Comparison of ENCODE assay signal across 13 cellular contexts in genomic region chr19:18443406-18443805, GRCh38. TPM values are rescaled to one million over a fixed set of nuclear protein-coding genes. Genes with fewer than 3 reads are reported as not detected.
"Had no signal": no experiment of that assay in that cellular context is flagged by ENCODE, and none has a peak within 500 bp of the region (broad histone marks: within the 10 kb centered on the region; RNA-seq: fewer than 3 reads in every experiment).

No MANE protein-coding gene starts in this region.

- H3K27ac ChIP-seq: adrenal gland, neutrophil, SK-N-MC, tibial artery had no signal

- H3K27me3 ChIP-seq: adrenal gland, tibial artery had no signal

- H3K4me3 ChIP-seq: adrenal gland, SK-N-MC, smooth muscle cell, tibial artery had no signal

- H3K4me3 Mint-ChIP-seq: activated naive CD4-positive, alpha-beta T cell treated with anti-CD3 and anti-CD28 coated beads for 36 hours had no signal

- H3K27ac Mint-ChIP-seq: activated naive CD4-positive, alpha-beta T cell treated with anti-CD3 and anti-CD28 coated beads for 36 hours had no signal

- H3K4me2 ChIP-seq: smooth muscle cell had no signal

- DNase-seq: activated CD8-positive, alpha-beta memory T cell treated with anti-CD3 and anti-CD28 coated beads, Interleukin-2, amount 50 U/mL, for 48 hours; activated naive CD4-positive, alpha-beta T cell treated with anti-CD3 and anti-CD28 coated beads for 36 hours; adrenal gland; central memory CD4-positive, alpha-beta T cell; effector memory CD4-positive, alpha-beta T cell; retina; T-helper 1 cell; tibial artery had no signal

- ATAC-seq: activated CD4-positive, CD25-positive, alpha-beta regulatory T cell treated with anti-CD3 and anti-CD28 coated beads, Interleukin-2, amount 50 U/mL, for 24 hours had no signal

- H3K9me3 ChIP-seq: adrenal gland, neutrophil, tibial artery had no signal

RNA-seq across cellular contexts. Expression of gene LRRC25, which starts 46.0 kb away (rescaled TPM):
- total RNA-seq: activated naive CD4-positive, alpha-beta T cell treated with anti-CD3 and anti-CD28 coated beads for 36 hours; glomerular endothelial cell; smooth muscle cell had no signal
